24 cellular contexts compared by ENCODE assay signal in genomic region chr12:70271025-70271424, GRCh38. TPM values are rescaled to one million over a fixed set of nuclear protein-coding genes. Genes with fewer than 3 reads are reported as not detected.
DNase-seq lines count a peak whose midpoint lies in the region; ATAC-seq and FAIRE-seq lines count a peak whose summit lies in the region.
"Had no signal": no experiment of that assay in that cellular context is flagged by ENCODE, and none has a peak within 500 bp of the region (broad histone marks: within the 10 kb centered on the region; RNA-seq: fewer than 3 reads in every experiment).

No MANE protein-coding gene starts in this region.

- H3K27ac ChIP-seq in small intestine (ENCODE audit: low read depth in 1 of 2, low read length in 1 of 2), result no peak overlapping the region
- H3K27ac ChIP-seq: Peyer's patch, upper lobe of left lung had no signal

- peak; percentile 23 for ATAC-seq in left colon
- ATAC-seq: activated naive CD8-positive, alpha-beta T cell treated with anti-CD3 and anti-CD28 coated beads, Interleukin-2, amount 50 U/mL, for 24 hours; activated T-cell treated with anti-CD3 and anti-CD28 coated beads, Interleukin-2, amount 50 U/mL, for 4 hours; stimulated activated naive CD8-positive, alpha-beta T cell treated with anti-CD3 and anti-CD28 coated beads, Interleukin-15, Interleukin-2, amounts not matched to agents 100 U/mL and 50 U/mL, for 24 hours had no signal

- no peak for FAIRE-seq in small intestine (lab: Jason Lieb, UNC)
- FAIRE-seq: endometrium, GM12878, H1 had no signal

- no peak overlapping the region for H3K4me3 ChIP-seq in small intestine (ENCODE audit: low read depth in 1 of 2, low read length in 2 of 2)
- H3K4me3 ChIP-seq: GM12878, lung, Peyer's patch, upper lobe of left lung had no signal

- no peaks in the 10 kb centered on the region for H3K9me3 ChIP-seq in small intestine (ENCODE audit: control insufficient read depth, low read depth)
- H3K9me3 ChIP-seq: Peyer's patch, upper lobe of left lung had no signal

- H3K4me1 ChIP-seq in small intestine (ENCODE audit: control insufficient read depth in 2 of 2, insufficient read depth in 1 of 2, low read depth in 1 of 2, low read length in 1 of 2), result peaks cover 0 to 2% of the 10 kb centered on the region in 2 donors

- H3K27me3 ChIP-seq in small intestine (ENCODE audit: control insufficient read depth in 2 of 2, insufficient read depth in 2 of 2, low read length in 2 of 2), result no peaks in the 10 kb centered on the region
- H3K27me3 ChIP-seq: Peyer's patch, upper lobe of left lung had no signal

- DNase-seq in NCI-H748 (lab: John Stamatoyannopoulos, UW; ENCODE audit: unreplicated experiment), result peak; percentile 4
- no peak for DNase-seq in NCI-H748 treated with DMSO at 0.1 percent for 48 hours (lab: John Stamatoyannopoulos, UW)
- DNase-seq in NCI-H82 treated with DMSO at 0.1 percent for 48 hours (lab: John Stamatoyannopoulos, UW; ENCODE audit: unreplicated experiment), result peak; percentile 40
- DNase-seq in left colon, result no peak
- peak; percentile 26 for DNase-seq in small intestine
- DNase-seq in SW 1271 (lab: John Stamatoyannopoulos, UW), result no peak
- no peak for DNase-seq in SIG-M5 treated with dmso at 0.1 percent for 504 hours (lab: John Stamatoyannopoulos, UW; ENCODE audit: unreplicated experiment)
- no peak for DNase-seq in NCI-H2081 treated with DMSO at 0.1 percent for 48 hours (lab: John Stamatoyannopoulos, UW)
- DNase-seq: activated CD4-positive, alpha-beta T cell treated with anti-CD3 and anti-CD28 coated beads, Interleukin-2, amount 50 U/mL, for 4 hours; activated naive CD8-positive, alpha-beta T cell treated with anti-CD3 and anti-CD28 coated beads, Interleukin-2, amount 50 U/mL, for 24 hours; activated T-cell treated with anti-CD3 and anti-CD28 coated beads, Interleukin-2, amount 50 U/mL, for 4 hours; CD4-positive, CD25-positive, alpha-beta regulatory T cell; foreskin fibroblast; naive B cell; NCI-H1694 treated with DMSO at 0.1 percent for 48 hours; NCI-H526; Peyer's patch; stimulated activated CD4-positive, alpha-beta T cell treated with anti-CD3 and anti-CD28 coated beads, Interleukin-12 subunit alpha, Interleukin-12 subunit beta, amount 100 ng/mL, for 4 hours; stimulated activated naive CD8-positive, alpha-beta T cell treated with anti-CD3 and anti-CD28 coated beads, Interleukin-15, Interleukin-2, amounts not matched to agents 100 U/mL and 50 U/mL, for 24 hours; upper lobe of left lung had no signal

- no peaks in the 10 kb centered on the region for H3K36me3 ChIP-seq in small intestine (ENCODE audit: control insufficient read depth in 2 of 2, insufficient read depth in 2 of 2, low read length in 2 of 2)
- H3K36me3 ChIP-seq: Peyer's patch, upper lobe of left lung had no signal

- intact Hi-C loops in left colon (cut with DNase I, micrococcal nuclease), result no loop called here

RNA-seq across cellular contexts. Expression of gene CNOT2, which starts 27.8 kb away (rescaled TPM):
- 10 to 100 TPM; 78.2 to 78.3 TPM for total RNA-seq in left colon
- polyA plus RNA-seq in small intestine, result 10 to 100 TPM; 29.8 to 43.4 (median 35.7) TPM

Comparison
In these comparisons a context has a peak if more than half of its experiments do, and no peak if none do; other contexts are left out.
1. DNase-seq: peak in NCI-H748 (single experiment), NCI-H82 treated with DMSO at 0.1 percent for 48 hours (single experiment) and small intestine (single experiment); none in NCI-H748 treated with DMSO at 0.1 percent for 48 hours (single experiment), left colon (0 of 2), SW 1271 (0 of 2), SIG-M5 treated with dmso at 0.1 percent for 504 hours (single experiment) and NCI-H2081 treated with DMSO at 0.1 percent for 48 hours (single experiment).